ENCODE assay signal across 20 cellular contexts in the genomic region with DNA sequence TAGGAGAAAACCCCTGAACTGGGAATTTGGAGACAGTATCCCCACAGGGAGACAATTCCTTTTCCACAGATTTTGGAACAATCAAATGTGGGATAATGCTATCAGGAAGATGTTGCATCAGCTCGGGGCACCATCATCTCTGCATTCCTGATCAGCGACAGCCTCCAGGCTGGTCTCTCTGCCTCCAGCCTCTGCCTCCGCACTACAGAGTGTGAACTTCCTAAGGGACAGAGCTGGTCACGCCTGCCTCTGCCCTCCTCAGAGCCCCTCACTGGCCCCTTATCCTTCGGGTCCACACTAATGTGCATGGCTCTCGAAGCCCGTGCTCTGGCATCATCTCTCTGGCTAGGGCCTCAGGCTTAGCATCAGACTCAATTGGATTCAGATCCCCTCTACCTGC. TPM values are rescaled to one million over a fixed set of nuclear protein-coding genes. Genes with fewer than 3 reads are reported as not detected.
DNase-seq lines count a peak whose midpoint lies in the region; ATAC-seq and TF ChIP-seq lines count a peak whose summit lies in the region.
"Had no signal": no experiment of that assay in that cellular context is flagged by ENCODE, and none has a peak within 500 bp of the region (broad histone marks: within the 10 kb centered on the region; RNA-seq: fewer than 3 reads in every experiment).

No MANE protein-coding gene starts in this region.

- no peak for TF ChIP-seq POLR2A in heart left ventricle (IDR thresholded peaks at IDR 0.05)

- H4K8ac ChIP-seq in neuronal stem cell (ENCODE audit: low read depth, low read length), result no peak overlapping the region

- H3K4me1 ChIP-seq in neuronal stem cell (ENCODE audit: control insufficient read depth in 2 of 2, insufficient read depth in 1 of 2, low read depth in 1 of 2, low read length in 2 of 2) (peaks cover 2 to 18% of the 10 kb centered on the region in 2 donors), heart left ventricle (no peaks in the 10 kb centered on the region)
- H3K4me1 ChIP-seq: HAP-1 had no signal

- H3K23ac ChIP-seq in neuronal stem cell (ENCODE audit: low read depth, low read length, poor library complexity), result no peak overlapping the region

- H3K4me3 ChIP-seq in HL-60 (replicated peaks; ENCODE audit: insufficient read depth, low read length), result no peak overlapping the region
- no peak overlapping the region for H3K4me3 ChIP-seq in neuronal stem cell (ENCODE audit: low read length in 2 of 2)
- H3K4me3 ChIP-seq in heart left ventricle, result no peak overlapping the region
- H3K4me3 ChIP-seq: BLaER1, HAP-1 had no signal

- no peak overlapping the region for H2BK5ac ChIP-seq in neuronal stem cell (ENCODE audit: low read length)

- H2BK12ac ChIP-seq in neuronal stem cell (ENCODE audit: low read length), result no peak overlapping the region

- peak overlapping the region; percentile 15 for H2BK15ac ChIP-seq in neuronal stem cell (ENCODE audit: low read length)

- H3K4ac ChIP-seq in neuronal stem cell (ENCODE audit: low read length), result no peak overlapping the region

- TF ChIP-seq CTCF in HL-60 (IDR thresholded peaks at IDR 0.05; ENCODE audit: insufficient read depth, low read length) (no peak), type B pancreatic cell (conservative IDR thresholded peaks at IDR 0.05) (no peak), heart left ventricle (IDR thresholded peaks at IDR 0.05) (no peak), GM10266 (IDR thresholded peaks at IDR 0.05; ENCODE audit: control insufficient read depth, insufficient read depth, low read depth, missing control alignments) (no peak)

- no peak overlapping the region for H4K91ac ChIP-seq in neuronal stem cell (ENCODE audit: low read depth, low read length, poor library complexity)

- H3K27ac ChIP-seq in HL-60 (replicated peaks) (peak overlapping the region; percentile 89), neuronal stem cell (replicated peaks; ENCODE audit: low read length) (no peak overlapping the region), heart left ventricle (no peak overlapping the region)
- H3K27ac ChIP-seq: BLaER1 had no signal

- WGBS in neuronal stem cell (ENCODE audit: extremely low coverage in 2 of 2, insufficient read length in 2 of 2, insufficient replicate concordance in 1 of 2), 2 donors, result no CpG with 5 or more reads among the region's 7 CpGs
- WGBS in heart left ventricle, 4 donors, result 77 to 88% (median 82%) methylated on average over 7 of the region's 7 CpGs

- H3K36me3 Mint-ChIP-seq in type B pancreatic cell, result no peaks in the 10 kb centered on the region
- H3K36me3 Mint-ChIP-seq: CD14-positive monocyte; CD4-positive, alpha-beta memory T cell had no signal

- no peak overlapping the region for H3K14ac ChIP-seq in neuronal stem cell (ENCODE audit: low read length)

- H3K9me3 Mint-ChIP-seq in type B pancreatic cell, result no peaks in the 10 kb centered on the region

- H2BK120ac ChIP-seq in neuronal stem cell (ENCODE audit: low read depth, low read length), result no peak overlapping the region

- no peak overlapping the region for H3K9ac ChIP-seq in neuronal stem cell (ENCODE audit: low read depth, low read length, poor library complexity)
- H3K9ac ChIP-seq: BLaER1 had no signal

- H2AFZ ChIP-seq in neuronal stem cell (ENCODE audit: low read length), result no peak overlapping the region

- peak overlapping the region; percentile 52 for H3K18ac ChIP-seq in neuronal stem cell (ENCODE audit: low read length)

- H3K9me3 ChIP-seq in neuronal stem cell (replicated peaks in 1 of 2; ENCODE audit: control insufficient read depth in 2 of 2, insufficient read depth in 1 of 2, low read depth in 1 of 2, low read length in 2 of 2) (peaks cover 0 to 1% of the 10 kb centered on the region in 2 donors), heart left ventricle (peaks cover 0 to 7% (median 0%) of the 10 kb centered on the region in 12 donors)
- H3K9me3 ChIP-seq: BLaER1, HAP-1 had no signal

- no peak overlapping the region for H2AK5ac ChIP-seq in neuronal stem cell (ENCODE audit: low read depth, low read length)

- peaks cover 7% of the 10 kb centered on the region for H3K27me3 Mint-ChIP-seq in type B pancreatic cell

- H3K36me3 ChIP-seq in neuronal stem cell (replicated peaks in 1 of 2; ENCODE audit: control insufficient read depth in 2 of 2, insufficient read depth in 2 of 2, low read length in 2 of 2), result no peaks in the 10 kb centered on the region
- no peaks in the 10 kb centered on the region for H3K36me3 ChIP-seq in heart left ventricle
- H3K36me3 ChIP-seq: BLaER1, HAP-1 had no signal

- DNase-seq in HL-60 (ENCODE audit: low read depth in 1 of 2, low spot score in 1 of 2) (no peak), neuronal stem cell (ENCODE audit: low spot score) (no peak), type B pancreatic cell (ENCODE audit: extremely low spot score, unreplicated experiment) (peak; percentile 59), heart left ventricle (no peak), dedifferentiated amniotic fluid mesenchymal stem cell (ENCODE audit: extremely low spot score) (no peak), GM10266 (ENCODE audit: extremely low spot score) (no peak)
- peak; percentile 32 for DNase-seq in activated CD8-positive, alpha-beta memory T cell treated with anti-CD3 and anti-CD28 coated beads, Interleukin-2, amount 50 U/mL, for 48 hours
- DNase-seq: 8988T; CD4-positive, alpha-beta memory T cell; DMS153; DMS79; GDM1; IMR-90 had no signal

- H3K4me1 Mint-ChIP-seq in type B pancreatic cell (ENCODE audit: unreplicated experiment), result no peaks in the 10 kb centered on the region
- H3K4me1 Mint-ChIP-seq: CD4-positive, alpha-beta memory T cell had no signal

- intact Hi-C loops in heart left ventricle (cut with DNase I), result no loop called here

- no peak overlapping the region for H3K4me3 Mint-ChIP-seq in type B pancreatic cell
- H3K4me3 Mint-ChIP-seq: CD14-positive monocyte; CD4-positive, alpha-beta memory T cell had no signal

- no peak for ATAC-seq in heart left ventricle

- no peak overlapping the region for H3K4me2 ChIP-seq in neuronal stem cell (ENCODE audit: insufficient read depth, low read length, poor library complexity, severe bottlenecking)
- H3K4me2 ChIP-seq: BLaER1 had no signal

- H3K27me3 ChIP-seq in HL-60 (ENCODE audit: insufficient read depth, poor library complexity, severe bottlenecking) (no peaks in the 10 kb centered on the region), neuronal stem cell (ENCODE audit: control insufficient read depth in 3 of 3, insufficient read depth in 3 of 3, low read depth in 1 of 3, low read length in 3 of 3) (no peaks in the 10 kb centered on the region), heart left ventricle (no peaks in the 10 kb centered on the region)
- H3K27me3 ChIP-seq: BLaER1 had no signal

- no peaks in the 10 kb centered on the region for H3K79me1 ChIP-seq in neuronal stem cell (ENCODE audit: low read depth, low read length)

- H3K27ac Mint-ChIP-seq in type B pancreatic cell, result no peak overlapping the region
- H3K27ac Mint-ChIP-seq: CD4-positive, alpha-beta memory T cell had no signal

RNA-seq across cellular contexts. Expression of a gene that starts 8.6 kb away (rescaled TPM):
- polyA plus RNA-seq in neuronal stem cell (2013, experiment 1 of 2), result 0.03 TPM
- polyA plus RNA-seq in neuronal stem cell (2013, experiment 2 of 2), result 0.03 TPM
- not detected in 2 replicates for total RNA-seq in type B pancreatic cell (ENCODE audit: low replicate concordance)
- total RNA-seq in heart left ventricle, result not detected
- polyA plus RNA-seq in heart left ventricle, result not detected
- total RNA-seq: A673; CD4-positive, alpha-beta memory T cell; Daoy; H4; IMR-90 had no signal
- polyA plus RNA-seq: AG04450; CD14-positive monocyte; CD4-positive, alpha-beta memory T cell; IMR-90 had no signal

Comparison
In these comparisons a context has a peak if more than half of its experiments do, and no peak if none do; other contexts are left out.
1. DNase-seq: peak in activated CD8-positive, alpha-beta memory T cell treated with anti-CD3 and anti-CD28 coated beads, Interleukin-2, amount 50 U/mL, for 48 hours (single experiment) and type B pancreatic cell (single experiment); none in HL-60 (0 of 2), neuronal stem cell (single experiment), heart left ventricle (0 of 5), dedifferentiated amniotic fluid mesenchymal stem cell (single experiment) and GM10266 (single experiment).